Comparison of ENCODE assay signal across 10 cellular contexts in the genomic region with DNA sequence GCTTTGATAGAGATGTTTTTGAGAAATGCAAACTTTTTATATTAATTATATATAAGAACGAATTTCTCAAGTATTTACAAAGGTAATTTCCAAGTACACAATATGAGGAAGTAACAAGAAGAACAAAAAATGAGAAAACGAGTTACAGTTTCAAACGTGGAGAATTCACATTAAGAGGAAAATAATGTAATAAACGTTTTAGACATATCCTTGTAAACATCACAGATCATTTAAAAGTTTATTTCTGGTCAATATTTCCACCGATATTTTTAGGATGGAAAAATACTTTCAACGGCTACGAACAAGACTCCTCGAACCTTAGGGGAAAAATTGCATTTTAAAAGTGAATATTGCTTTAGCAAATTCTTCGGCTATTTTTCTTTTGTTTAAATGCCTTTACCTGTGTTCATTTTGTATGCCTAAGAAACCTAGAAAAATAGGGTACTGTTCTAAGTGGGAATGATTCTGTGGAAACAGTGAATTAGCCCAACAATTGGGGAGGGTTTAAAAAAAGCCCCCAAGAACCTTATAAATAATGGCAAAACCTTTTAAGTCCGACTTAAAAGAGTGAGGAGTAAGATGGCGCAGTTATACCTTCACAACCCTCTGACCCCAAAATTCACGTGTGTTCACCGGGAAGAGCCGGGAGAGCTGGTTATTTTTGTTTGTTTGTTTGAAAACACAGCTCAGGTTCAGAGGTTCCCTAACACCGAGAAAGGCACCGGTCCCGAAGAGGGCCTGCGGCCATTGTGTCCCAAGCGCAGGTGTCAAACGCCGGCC.
DNase-seq lines count a peak whose midpoint lies in the region; ATAC-seq and TF ChIP-seq lines count a peak whose summit lies in the region.
"Had no signal": no experiment of that assay in that cellular context is flagged by ENCODE, and none has a peak within 500 bp of the region (broad histone marks: within the 10 kb centered on the region; RNA-seq: fewer than 3 reads in every experiment).

No MANE protein-coding gene starts in this region.

- no peaks in the 10 kb centered on the region for H3K9me3 ChIP-seq in parathyroid adenoma (ENCODE audit: control insufficient read depth, low read length)

- no peak overlapping the region for H2AFZ ChIP-seq in parathyroid adenoma

- no peaks in the 10 kb centered on the region for H3K79me2 ChIP-seq in parathyroid adenoma

- H3K27me3 ChIP-seq in GM06990 (replicated peaks; ENCODE audit: control insufficient read depth, insufficient read depth, low read length) (peaks cover 2% of the 10 kb centered on the region), parathyroid adenoma (ENCODE audit: control insufficient read depth, insufficient read depth, low read length) (peaks cover 19% of the 10 kb centered on the region)

- DNase-seq in GM06990 (ENCODE audit: extremely low read depth, insufficient read length) (no peak), NCI-H82 treated with DMSO at 0.1 percent for 48 hours (lab: John Stamatoyannopoulos, UW; ENCODE audit: unreplicated experiment) (peak; percentile 13), fibroblast of peridontal ligament (ENCODE audit: extremely low read depth) (peak; percentile 10), MV-4-11 (lab: John Stamatoyannopoulos, UW) (no peak), RPMI8226 (no peak)
- DNase-seq: NCI-H2107, posterior cingulate gyrus had no signal

- peak overlapping the region; percentile 29 for H3K4me2 ChIP-seq in parathyroid adenoma (ENCODE audit: low read length)

- H3K4me1 ChIP-seq in parathyroid adenoma, result no peaks in the 10 kb centered on the region

- H3K36me3 ChIP-seq in GM06990 (ENCODE audit: control insufficient read depth, insufficient read depth, low read length), result no peaks in the 10 kb centered on the region
- no peaks in the 10 kb centered on the region for H3K36me3 ChIP-seq in parathyroid adenoma (ENCODE audit: control insufficient read depth, insufficient read depth, low read length)

- H3K9ac ChIP-seq in parathyroid adenoma, result no peak overlapping the region

- no peak for ATAC-seq in GM19328 (IDR thresholded peaks at IDR 0.05; ENCODE audit: unreplicated experiment)
- no peak for ATAC-seq in GM19351 (IDR thresholded peaks at IDR 0.05; ENCODE audit: unreplicated experiment)

- TF ChIP-seq CTCF in GM06990 (IDR thresholded peaks at IDR 0.05; ENCODE audit: insufficient read depth, low read length, poor library complexity, severe bottlenecking), result no peak
- no peak for TF ChIP-seq CTCF in parathyroid adenoma (IDR thresholded peaks at IDR 0.05)

- H3K4me3 ChIP-seq in GM06990 (replicated peaks; ENCODE audit: low read depth, low read length), result peak overlapping the region; percentile 51
- H3K4me3 ChIP-seq in parathyroid adenoma (ENCODE audit: low read depth, low read length), result no peak overlapping the region

- H3K27ac ChIP-seq in parathyroid adenoma, result no peak overlapping the region

Comparison
In these comparisons a context has a peak if more than half of its experiments do, and no peak if none do; other contexts are left out.
1. DNase-seq: peak in NCI-H82 treated with DMSO at 0.1 percent for 48 hours (single experiment) and fibroblast of peridontal ligament (single experiment); none in GM06990 (single experiment), MV-4-11 (single experiment) and RPMI8226 (single experiment).